12 cellular contexts compared by ENCODE assay signal in genomic region chr19:37914908-37915307, GRCh38. TPM values are rescaled to one million over a fixed set of nuclear protein-coding genes. Genes with fewer than 3 reads are reported as not detected.
DNase-seq lines count a peak whose midpoint lies in the region; ATAC-seq and TF ChIP-seq lines count a peak whose summit lies in the region.
"Had no signal": no experiment of that assay in that cellular context is flagged by ENCODE, and none has a peak within 500 bp of the region (broad histone marks: within the 10 kb centered on the region; RNA-seq: fewer than 3 reads in every experiment).

No MANE protein-coding gene starts in this region.

- H3K36me3 Mint-ChIP-seq in activated CD4-positive, alpha-beta T cell treated with anti-CD3 and anti-CD28 coated beads, Interleukin-2, amount 10 ng/mL, durations not matched to agents 7 days and 5 days (ENCODE audit: low read depth) = peaks cover 4% of the 10 kb centered on the region
- H3K36me3 Mint-ChIP-seq in activated T-helper 2 cell treated with anti-CD3 and anti-CD28 coated beads, Interferon-gamma antibody, Interleukin-2, Interleukin-4, amounts not matched to agents 10 μg/mL and 5 μg/mL and 100 μg/mL, durations not matched to agents 14 hours and 24 hours and 36 hours (ENCODE audit: low read depth) = no peaks in the 10 kb centered on the region

- POLR2A ChIA-PET in activated CD4-positive, alpha-beta T cell treated with anti-CD3 and anti-CD28 coated beads, Interleukin-2, amount 10 ng/mL, durations not matched to agents 7 days and 5 days (lab: Charles Lee) = no interaction called here

- H3K4me1 ChIP-seq in neutrophil (ENCODE audit: control insufficient read depth in 1 of 2, insufficient read depth in 1 of 2, low read depth in 1 of 2, low read length in 1 of 2) = peaks cover 7 to 10% of the 10 kb centered on the region in 2 experiments

- H3K27ac Mint-ChIP-seq in activated CD4-positive, alpha-beta T cell treated with anti-CD3 and anti-CD28 coated beads, Interleukin-2, amount 10 ng/mL, durations not matched to agents 7 days and 5 days = peak overlapping the region; percentile 10
- no peak overlapping the region for H3K27ac Mint-ChIP-seq in activated T-helper 2 cell treated with anti-CD3 and anti-CD28 coated beads, Interferon-gamma antibody, Interleukin-2, Interleukin-4, amounts not matched to agents 10 μg/mL and 5 μg/mL and 100 μg/mL, durations not matched to agents 14 hours and 24 hours and 36 hours

- no peak overlapping the region for H3K4me3 Mint-ChIP-seq in activated CD4-positive, alpha-beta T cell treated with anti-CD3 and anti-CD28 coated beads, Interleukin-2, amount 10 ng/mL, durations not matched to agents 7 days and 5 days
- no peak overlapping the region for H3K4me3 Mint-ChIP-seq in activated T-helper 2 cell treated with anti-CD3 and anti-CD28 coated beads, Interferon-gamma antibody, Interleukin-2, Interleukin-4, amounts not matched to agents 10 μg/mL and 5 μg/mL and 100 μg/mL, durations not matched to agents 14 hours and 24 hours and 36 hours (ENCODE audit: low read depth)

- peaks cover 20% of the 10 kb centered on the region for H3K4me1 Mint-ChIP-seq in activated CD4-positive, alpha-beta T cell treated with anti-CD3 and anti-CD28 coated beads, Interleukin-2, amount 10 ng/mL, durations not matched to agents 7 days and 5 days
- H3K4me1 Mint-ChIP-seq in activated T-helper 2 cell treated with anti-CD3 and anti-CD28 coated beads, Interferon-gamma antibody, Interleukin-2, Interleukin-4, amounts not matched to agents 10 μg/mL and 5 μg/mL and 100 μg/mL, durations not matched to agents 14 hours and 24 hours and 36 hours (ENCODE audit: low read depth) = peaks cover 6% of the 10 kb centered on the region

- H3K9me3 ChIP-seq in neutrophil = no peaks in the 10 kb centered on the region

- TF ChIP-seq CTCF in neutrophil (IDR thresholded peaks at IDR 0.05) = no peak

- intact Hi-C loops in activated T-helper 2 cell treated with anti-CD3 and anti-CD28 coated beads, Interferon-gamma antibody, Interleukin-2, Interleukin-4, amounts not matched to agents 10 μg/mL and 5 μg/mL and 100 μg/mL, durations not matched to agents 14 hours and 24 hours and 36 hours (cut with micrococcal nuclease) = no loop called here

- no peaks in the 10 kb centered on the region for H3K36me3 ChIP-seq in neutrophil

- peak; percentile 12 for DNase-seq in activated CD4-positive, alpha-beta T cell treated with anti-CD3 and anti-CD28 coated beads, Interleukin-2, amount 10 ng/mL, durations not matched to agents 7 days and 5 days
- DNase-seq in activated CD4-positive, alpha-beta T cell treated with anti-CD3 and anti-CD28 coated beads, Interleukin-2, amount 50 U/mL, for 1 hour = no peak
- no peak for DNase-seq in HuH-7.5 (ENCODE audit: low spot score)
- no peak for DNase-seq in ecto neural progenitor cell (ENCODE audit: low spot score)
- no peak for DNase-seq in activated T-helper 2 cell treated with anti-CD3 and anti-CD28 coated beads, Interferon-gamma antibody, Interleukin-2, Interleukin-4, amounts not matched to agents 10 μg/mL and 5 μg/mL and 100 μg/mL, durations not matched to agents 14 hours and 24 hours and 36 hours (ENCODE audit: low spot score)
- DNase-seq: amygdala, kidney had no signal

- no peak overlapping the region for H3K4me3 ChIP-seq in neutrophil (ENCODE audit: low read depth in 1 of 2, low read length in 1 of 2)

- H3K27ac ChIP-seq in neutrophil = peak overlapping the region; percentile 60

- no peaks in the 10 kb centered on the region for H3K9me3 Mint-ChIP-seq in activated CD4-positive, alpha-beta T cell treated with anti-CD3 and anti-CD28 coated beads, Interleukin-2, amount 10 ng/mL, durations not matched to agents 7 days and 5 days
- H3K9me3 Mint-ChIP-seq in activated T-helper 2 cell treated with anti-CD3 and anti-CD28 coated beads, Interferon-gamma antibody, Interleukin-2, Interleukin-4, amounts not matched to agents 10 μg/mL and 5 μg/mL and 100 μg/mL, durations not matched to agents 14 hours and 24 hours and 36 hours = no peaks in the 10 kb centered on the region

- CTCF ChIA-PET in activated CD4-positive, alpha-beta T cell treated with anti-CD3 and anti-CD28 coated beads, Interleukin-2, amount 10 ng/mL, durations not matched to agents 7 days and 5 days (lab: Charles Lee) = interaction anchor here (1.4 kb wide), 1 partner anchor 13 kb away, joined by 4 read pairs; no protein-coding TSS in a partner anchor

- H3K27me3 ChIP-seq in neutrophil = no peaks in the 10 kb centered on the region

- peak; percentile 44; the same call in 1 of the 2 replicates for TF ChIP-seq POLR2A in Raji (IDR thresholded peaks at IDR 0.05; ENCODE audit: insufficient read depth, low read depth, low read length)

- ATAC-seq in HG03135 (IDR thresholded peaks at IDR 0.05; ENCODE audit: unreplicated experiment) = peak; percentile 47

- no peaks in the 10 kb centered on the region for H3K27me3 Mint-ChIP-seq in activated CD4-positive, alpha-beta T cell treated with anti-CD3 and anti-CD28 coated beads, Interleukin-2, amount 10 ng/mL, durations not matched to agents 7 days and 5 days
- H3K27me3 Mint-ChIP-seq in activated T-helper 2 cell treated with anti-CD3 and anti-CD28 coated beads, Interferon-gamma antibody, Interleukin-2, Interleukin-4, amounts not matched to agents 10 μg/mL and 5 μg/mL and 100 μg/mL, durations not matched to agents 14 hours and 24 hours and 36 hours (ENCODE audit: low read depth) = no peaks in the 10 kb centered on the region

RNA-seq across cellular contexts. Expression of gene SIPA1L3, which starts 7.9 kb away (rescaled TPM):
- total RNA-seq in activated CD4-positive, alpha-beta T cell treated with anti-CD3 and anti-CD28 coated beads, Interleukin-2, amount 10 ng/mL, durations not matched to agents 7 days and 5 days = 10 to 100 TPM; 17.1 to 25.0 TPM
- 15.6 and 15.9 TPM in 2 replicates for total RNA-seq in activated T-helper 2 cell treated with anti-CD3 and anti-CD28 coated beads, Interferon-gamma antibody, Interleukin-2, Interleukin-4, amounts not matched to agents 10 μg/mL and 5 μg/mL and 100 μg/mL, durations not matched to agents 14 hours and 24 hours and 36 hours

RNA-seq across cellular contexts. Expression of gene WDR87, which starts 8.5 kb away (rescaled TPM):
- total RNA-seq in activated CD4-positive, alpha-beta T cell treated with anti-CD3 and anti-CD28 coated beads, Interleukin-2, amount 10 ng/mL, durations not matched to agents 7 days and 5 days = not detected
- not detected in 2 replicates for total RNA-seq in activated T-helper 2 cell treated with anti-CD3 and anti-CD28 coated beads, Interferon-gamma antibody, Interleukin-2, Interleukin-4, amounts not matched to agents 10 μg/mL and 5 μg/mL and 100 μg/mL, durations not matched to agents 14 hours and 24 hours and 36 hours
- total RNA-seq: A673, HT1080, kidney had no signal
